Comparison of ENCODE assay signal across 1 cellular context in genomic region chr22:19971276-19972124, GRCh38.
TF ChIP-seq lines count a peak whose summit lies in the region.

No MANE protein-coding gene starts in this region.

TF ChIP-seq in IMR-90, 13 proteins besides CTCF, POLR2A, EP300 and RAD21:
- TF ChIP-seq FOS (IDR thresholded peaks at IDR 0.05; ENCODE audit: low read depth, low read length) = no peak
- no peak for TF ChIP-seq RCOR1 (IDR thresholded peaks at IDR 0.05; ENCODE audit: insufficient replicate concordance, low read length)
- no peak for TF ChIP-seq RFX5 (IDR thresholded peaks at IDR 0.05; ENCODE audit: low read depth, low read length)
- no peak for TF ChIP-seq MXI1 (IDR thresholded peaks at IDR 0.05; ENCODE audit: borderline replicate concordance, low read depth, low read length)
- TF ChIP-seq MAZ (IDR thresholded peaks at IDR 0.05; ENCODE audit: borderline replicate concordance, low read depth, low read length) = no peak
- TF ChIP-seq NFE2L2 (IDR thresholded peaks at IDR 0.05; ENCODE audit: low read depth, low read length) = no peak
- TF ChIP-seq CEBPB (IDR thresholded peaks at IDR 0.05; ENCODE audit: low read depth, low read length) = no peak
- TF ChIP-seq MAFK (IDR thresholded peaks at IDR 0.05; ENCODE audit: low read depth, low read length) = no peak
- TF ChIP-seq CHD1 (IDR thresholded peaks at IDR 0.05; ENCODE audit: low read depth, low read length) = no peak
- TF ChIP-seq USF2 (IDR thresholded peaks at IDR 0.05; ENCODE audit: low read depth, low read length) = no peak
- TF ChIP-seq BHLHE40 (IDR thresholded peaks at IDR 0.05; ENCODE audit: low read depth, low read length) = no peak
- TF ChIP-seq ELK1 (IDR thresholded peaks at IDR 0.05; ENCODE audit: borderline replicate concordance, low read depth, low read length) = no peak
- TF ChIP-seq SMC3 (IDR thresholded peaks at IDR 0.05; ENCODE audit: low read depth, low read length) = no peak
